ENCODE assay signal across 8 cellular contexts in the genomic region with DNA sequence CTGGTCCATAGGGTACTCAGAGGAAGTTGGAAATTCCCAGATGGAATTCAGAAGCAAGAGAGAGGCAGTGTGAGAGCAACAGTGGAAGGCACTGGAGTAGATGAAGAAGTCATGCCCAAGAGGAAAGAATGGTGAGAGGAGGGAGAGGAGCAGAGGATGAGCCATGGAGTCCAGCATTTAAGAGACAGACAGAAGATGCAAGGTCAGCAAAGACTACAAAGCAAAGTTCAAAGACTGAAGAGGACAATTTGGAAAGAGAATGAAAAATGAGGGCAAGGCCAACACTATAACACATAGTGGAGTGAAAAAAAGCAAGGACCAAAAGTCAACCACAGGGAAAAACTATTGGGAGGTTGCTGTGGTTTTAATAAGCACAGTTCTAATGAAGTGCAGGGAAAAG.
"Had no signal": no experiment of that assay in that cellular context is flagged by ENCODE, and none has a peak within 500 bp of the region (broad histone marks: within the 10 kb centered on the region; RNA-seq: fewer than 3 reads in every experiment).

No MANE protein-coding gene starts in this region.

- H3K4me2 ChIP-seq: KMS-11 had no signal

- H3K9ac ChIP-seq: GM23248, KMS-11 had no signal

- H3K4me3 ChIP-seq: GM23248 had no signal

- DNase-seq: GM23248, GOT3, H9, HCEC 1CT, KBM-7 had no signal

- H3K27ac ChIP-seq: GM23248, KMS-11 had no signal

- H2AFZ ChIP-seq: GM23248 had no signal

- FAIRE-seq: H54, HTR-8/SVneo had no signal
